Comparison of ENCODE assay signal across 15 cellular contexts in genomic region chr19:58453743-58454142, GRCh38. TPM values are rescaled to one million over a fixed set of nuclear protein-coding genes. Genes with fewer than 3 reads are reported as not detected.
A peak's percentile ranks its signal among the peaks of the same experiment; 100 is the strongest.
DNase-seq lines count a peak whose midpoint lies in the region; TF ChIP-seq lines count a peak whose summit lies in the region.
"Had no signal": no experiment of that assay in that cellular context is flagged by ENCODE, and none has a peak within 500 bp of the region (broad histone marks: within the 10 kb centered on the region; RNA-seq: fewer than 3 reads in every experiment).

No MANE protein-coding gene starts in this region.

- H3K9me3 Mint-ChIP-seq in activated naive CD4-positive, alpha-beta T cell treated with anti-CD3 and anti-CD28 coated beads, Interleukin-2, amount 50 U/mL, for 24 hours = no peaks in the 10 kb centered on the region
- peaks cover 0 to 1% (median 0%) of the 10 kb centered on the region in 3 donors for H3K9me3 Mint-ChIP-seq in IgD-negative memory B cell
- H3K9me3 Mint-ChIP-seq in immature natural killer cell = peaks cover 0 to 2% (median 0%) of the 10 kb centered on the region in 6 donors
- H3K9me3 Mint-ChIP-seq in type B pancreatic cell = no peaks in the 10 kb centered on the region

- H3K27ac Mint-ChIP-seq in activated naive CD4-positive, alpha-beta T cell treated with anti-CD3 and anti-CD28 coated beads, Interleukin-2, amount 50 U/mL, for 24 hours = no peak overlapping the region
- peak overlapping the region in 1 of 3 donors; percentile 37 for H3K27ac Mint-ChIP-seq in IgD-negative memory B cell
- peak overlapping the region in 1 of 6 donors; percentile 30 for H3K27ac Mint-ChIP-seq in immature natural killer cell
- H3K27ac Mint-ChIP-seq in type B pancreatic cell = no peak overlapping the region

- peaks cover 2% of the 10 kb centered on the region for H3K27me3 Mint-ChIP-seq in activated naive CD4-positive, alpha-beta T cell treated with anti-CD3 and anti-CD28 coated beads, Interleukin-2, amount 50 U/mL, for 24 hours
- H3K27me3 Mint-ChIP-seq in IgD-negative memory B cell (peaks cover 2% of the 10 kb centered on the region), immature natural killer cell (ENCODE audit: low read depth in 3 of 3) (peaks cover 4 to 6% (median 5%) of the 10 kb centered on the region in 3 donors), type B pancreatic cell (peaks cover 3% of the 10 kb centered on the region)

- H3K4me3 Mint-ChIP-seq in activated naive CD4-positive, alpha-beta T cell treated with anti-CD3 and anti-CD28 coated beads, Interleukin-2, amount 50 U/mL, for 24 hours = peak overlapping the region; percentile 55
- H3K4me3 Mint-ChIP-seq in IgD-negative memory B cell = peak overlapping the region in 3 of 4 donors; percentile 69 to 95 (median 78)
- H3K4me3 Mint-ChIP-seq in immature natural killer cell = peak overlapping the region; percentile 29 to 78 (median 55)
- peak overlapping the region; percentile 70 for H3K4me3 Mint-ChIP-seq in type B pancreatic cell

- peaks cover 6% of the 10 kb centered on the region for H3K36me3 Mint-ChIP-seq in activated naive CD4-positive, alpha-beta T cell treated with anti-CD3 and anti-CD28 coated beads, Interleukin-2, amount 50 U/mL, for 24 hours
- peaks cover 12% of the 10 kb centered on the region for H3K36me3 Mint-ChIP-seq in IgD-negative memory B cell
- peaks cover 7 to 14% (median 7%) of the 10 kb centered on the region in 3 donors for H3K36me3 Mint-ChIP-seq in immature natural killer cell
- peaks cover 8% of the 10 kb centered on the region for H3K36me3 Mint-ChIP-seq in type B pancreatic cell

- no peak for DNase-seq in activated naive CD4-positive, alpha-beta T cell treated with anti-CD3 and anti-CD28 coated beads, Interleukin-2, amount 50 U/mL, for 16 hours
- DNase-seq in immature natural killer cell (no peak), type B pancreatic cell (ENCODE audit: extremely low spot score, unreplicated experiment) (no peak), EL (no peak), COR-L47 (lab: John Stamatoyannopoulos, UW) (no peak)
- DNase-seq: DMS79, NCI-H1105 treated with DMSO at 0.1 percent for 48 hours, NCI-H1694 treated with DMSO at 0.1 percent for 48 hours, NCI-H226, NCI-H526, SHP77 treated with DMSO at 0.1 percent for 48 hours had no signal

- H3K4me1 Mint-ChIP-seq in activated naive CD4-positive, alpha-beta T cell treated with anti-CD3 and anti-CD28 coated beads, Interleukin-2, amount 50 U/mL, for 24 hours = peaks cover 23% of the 10 kb centered on the region
- H3K4me1 Mint-ChIP-seq in IgD-negative memory B cell (peaks cover 10 to 18% (median 14%) of the 10 kb centered on the region in 3 donors), immature natural killer cell (peaks cover 18 to 25% of the 10 kb centered on the region in 2 donors), type B pancreatic cell (ENCODE audit: unreplicated experiment) (peaks cover 11% of the 10 kb centered on the region)

- TF ChIP-seq CTCF in type B pancreatic cell (conservative IDR thresholded peaks at IDR 0.05) = no peak

RNA-seq across cellular contexts. Expression of gene ZNF324B, which starts 2.3 kb away (rescaled TPM):
- polyA plus RNA-seq in IgD-negative memory B cell = 1.6 TPM
- 1 to 10 TPM in 2 of 3 donors, not detected in 1; 1.1 to 2.0 TPM for polyA plus RNA-seq in immature natural killer cell
- 9.3 and 12.7 TPM in 2 replicates for total RNA-seq in type B pancreatic cell (ENCODE audit: low replicate concordance)

RNA-seq across cellular contexts. Expression of gene ZNF324, which starts 13.1 kb away (rescaled TPM):
- polyA plus RNA-seq in IgD-negative memory B cell (12.4 TPM), immature natural killer cell (10 to 100 TPM in 2 of 3 donors, 1 to 10 TPM in 1; 5.8 to 13.8 (median 11.4) TPM)
- total RNA-seq in type B pancreatic cell (ENCODE audit: low replicate concordance) = 11.5 and 15.0 TPM in 2 replicates

RNA-seq across cellular contexts. Expression of gene ZNF132, which starts 13.8 kb away (rescaled TPM):
- polyA plus RNA-seq in IgD-negative memory B cell (0.53 TPM), immature natural killer cell (1 to 10 TPM in 1 of 3 donors, under 1 TPM in 1, not detected in 1; 0.60 to 1.2 TPM)
- total RNA-seq in type B pancreatic cell (ENCODE audit: low replicate concordance) = 2.5 and 6.0 TPM in 2 replicates
- total RNA-seq: G401, HT-29 had no signal

RNA-seq across cellular contexts. Expression of gene ZNF446, which starts 22.4 kb away (rescaled TPM):
- 6.7 TPM for polyA plus RNA-seq in IgD-negative memory B cell
- polyA plus RNA-seq in immature natural killer cell = 1 to 10 TPM; 2.3 to 3.6 (median 2.5) TPM
- total RNA-seq in type B pancreatic cell (ENCODE audit: low replicate concordance) = 13.0 and 17.4 TPM in 2 replicates

RNA-seq across cellular contexts. Expression of gene ZNF584, which starts 45.3 kb away (rescaled TPM):
- 3.5 TPM for polyA plus RNA-seq in IgD-negative memory B cell
- polyA plus RNA-seq in immature natural killer cell = 10 to 100 TPM in 1 of 3 donors, 1 to 10 TPM in 2; 3.4 to 12.2 (median 4.4) TPM
- total RNA-seq in type B pancreatic cell (ENCODE audit: low replicate concordance) = 10.1 and 18.2 TPM in 2 replicates
